Comparison of ENCODE assay signal across 1 cellular context in the genomic region with DNA sequence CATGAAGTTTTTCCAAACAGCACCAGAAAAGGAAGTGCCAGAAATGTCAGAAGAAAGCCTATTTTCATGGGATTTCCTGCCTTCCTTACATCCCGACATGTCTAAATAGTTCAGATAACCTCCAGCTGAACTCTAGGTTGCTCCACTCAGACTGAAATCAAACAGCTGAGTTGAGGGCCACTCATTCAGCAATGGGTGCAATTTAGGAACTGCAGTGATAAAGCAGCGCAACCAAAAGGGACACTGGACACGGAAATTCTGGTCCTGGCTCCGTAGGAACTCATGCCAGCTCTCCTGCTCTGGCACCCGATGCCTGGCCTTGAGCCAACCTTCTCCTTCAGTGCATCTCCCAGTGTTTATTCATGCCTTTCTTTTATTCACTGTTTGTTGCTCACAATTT.
TF ChIP-seq lines count a peak whose summit lies in the region.

No MANE protein-coding gene starts in this region.

TF ChIP-seq in A549, 52 proteins besides CTCF, POLR2A, EP300 and RAD21 (continued from another document):
- TF ChIP-seq, protein P1, sequence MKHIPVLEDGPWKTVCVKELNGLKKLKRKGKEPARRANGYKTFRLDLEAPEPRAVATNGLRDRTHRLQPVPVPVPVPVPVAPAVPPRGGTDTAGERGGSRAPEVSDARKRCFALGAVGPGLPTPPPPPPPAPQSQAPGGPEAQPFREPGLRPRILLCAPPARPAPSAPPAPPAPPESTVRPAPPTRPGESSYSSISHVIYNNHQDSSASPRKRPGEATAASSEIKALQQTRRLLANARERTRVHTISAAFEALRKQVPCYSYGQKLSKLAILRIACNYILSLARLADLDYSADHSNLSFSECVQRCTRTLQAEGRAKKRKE (CRISPR knock-in tag; IDR thresholded peaks at IDR 0.05; ENCODE audit: low read depth) = no peak
- no peak for TF ChIP-seq RNF2 (IDR thresholded peaks at IDR 0.05; ENCODE audit: borderline replicate concordance, low read depth)
- no peak for TF ChIP-seq POLR2AphosphoS2 (conservative IDR thresholded peaks at IDR 0.05; ENCODE audit: low read length)
- TF ChIP-seq CEBPB (IDR thresholded peaks at IDR 0.05) = 0 out of 4 replicates have a peak, but pooled peaks of 1 of the 2 experiments have one; percentile 15
- TF ChIP-seq, protein P2, sequence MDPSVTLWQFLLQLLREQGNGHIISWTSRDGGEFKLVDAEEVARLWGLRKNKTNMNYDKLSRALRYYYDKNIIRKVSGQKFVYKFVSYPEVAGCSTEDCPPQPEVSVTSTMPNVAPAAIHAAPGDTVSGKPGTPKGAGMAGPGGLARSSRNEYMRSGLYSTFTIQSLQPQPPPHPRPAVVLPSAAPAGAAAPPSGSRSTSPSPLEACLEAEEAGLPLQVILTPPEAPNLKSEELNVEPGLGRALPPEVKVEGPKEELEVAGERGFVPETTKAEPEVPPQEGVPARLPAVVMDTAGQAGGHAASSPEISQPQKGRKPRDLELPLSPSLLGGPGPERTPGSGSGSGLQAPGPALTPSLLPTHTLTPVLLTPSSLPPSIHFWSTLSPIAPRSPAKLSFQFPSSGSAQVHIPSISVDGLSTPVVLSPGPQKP (IDR thresholded peaks at IDR 0.05; ENCODE audit: low read depth, low read length) = no peak
- no peak for TF ChIP-seq KDM1A (IDR thresholded peaks at IDR 0.05; ENCODE audit: low read depth)
- TF ChIP-seq CBX2 (IDR thresholded peaks at IDR 0.05; ENCODE audit: borderline replicate concordance, low read depth) = no peak
- TF ChIP-seq NFE2L2 (conservative IDR thresholded peaks at IDR 0.05; ENCODE audit: low read length) = no peak
- no peak for TF ChIP-seq FOSL2 (IDR thresholded peaks at IDR 0.05)
- no peak for TF ChIP-seq FOSL2 (CRISPR knock-in tag; IDR thresholded peaks at IDR 0.05)
- TF ChIP-seq, protein P3, sequence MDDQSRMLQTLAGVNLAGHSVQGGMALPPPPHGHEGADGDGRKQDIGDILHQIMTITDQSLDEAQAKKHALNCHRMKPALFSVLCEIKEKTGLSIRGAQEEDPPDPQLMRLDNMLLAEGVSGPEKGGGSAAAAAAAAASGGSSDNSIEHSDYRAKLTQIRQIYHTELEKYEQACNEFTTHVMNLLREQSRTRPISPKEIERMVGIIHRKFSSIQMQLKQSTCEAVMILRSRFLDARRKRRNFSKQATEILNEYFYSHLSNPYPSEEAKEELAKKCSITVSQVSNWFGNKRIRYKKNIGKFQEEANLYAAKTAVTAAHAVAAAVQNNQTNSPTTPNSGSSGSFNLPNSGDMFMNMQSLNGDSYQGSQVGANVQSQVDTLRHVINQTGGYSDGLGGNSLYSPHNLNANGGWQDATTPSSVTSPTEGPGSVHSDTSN (IDR thresholded peaks at IDR 0.05) = 0 out of 2 replicates have a peak, but pooled peaks have one; percentile 20
- peak in 1 of 2 experiments; percentile 47; a peak in 1 of 5 replicates for TF ChIP-seq JUN (IDR thresholded peaks at IDR 0.05)
- TF ChIP-seq ZC3H11A (IDR thresholded peaks at IDR 0.05) = no peak
- no peak for TF ChIP-seq ZFP36 (IDR thresholded peaks at IDR 0.05; ENCODE audit: borderline replicate concordance, partially characterized antibody)
- no peak for TF ChIP-seq JUNB (IDR thresholded peaks at IDR 0.05)
- no peak for TF ChIP-seq ZSCAN20 (CRISPR knock-in tag; IDR thresholded peaks at IDR 0.05)
- no peak for TF ChIP-seq BHLHE40 (IDR thresholded peaks at IDR 0.05; ENCODE audit: low read depth, low read length)
- no peak for TF ChIP-seq EHF (CRISPR knock-in tag; IDR thresholded peaks at IDR 0.05)
- no peak for TF ChIP-seq SMC3 (IDR thresholded peaks at IDR 0.05)
- TF ChIP-seq MAZ (IDR thresholded peaks at IDR 0.05; ENCODE audit: borderline replicate concordance, low read depth, low read length) = no peak
- TF ChIP-seq CHD4 (IDR thresholded peaks at IDR 0.05; ENCODE audit: borderline replicate concordance) = no peak
TF ChIP-seq in A549: peak in this region for 4.
